In the genomic region with DNA sequence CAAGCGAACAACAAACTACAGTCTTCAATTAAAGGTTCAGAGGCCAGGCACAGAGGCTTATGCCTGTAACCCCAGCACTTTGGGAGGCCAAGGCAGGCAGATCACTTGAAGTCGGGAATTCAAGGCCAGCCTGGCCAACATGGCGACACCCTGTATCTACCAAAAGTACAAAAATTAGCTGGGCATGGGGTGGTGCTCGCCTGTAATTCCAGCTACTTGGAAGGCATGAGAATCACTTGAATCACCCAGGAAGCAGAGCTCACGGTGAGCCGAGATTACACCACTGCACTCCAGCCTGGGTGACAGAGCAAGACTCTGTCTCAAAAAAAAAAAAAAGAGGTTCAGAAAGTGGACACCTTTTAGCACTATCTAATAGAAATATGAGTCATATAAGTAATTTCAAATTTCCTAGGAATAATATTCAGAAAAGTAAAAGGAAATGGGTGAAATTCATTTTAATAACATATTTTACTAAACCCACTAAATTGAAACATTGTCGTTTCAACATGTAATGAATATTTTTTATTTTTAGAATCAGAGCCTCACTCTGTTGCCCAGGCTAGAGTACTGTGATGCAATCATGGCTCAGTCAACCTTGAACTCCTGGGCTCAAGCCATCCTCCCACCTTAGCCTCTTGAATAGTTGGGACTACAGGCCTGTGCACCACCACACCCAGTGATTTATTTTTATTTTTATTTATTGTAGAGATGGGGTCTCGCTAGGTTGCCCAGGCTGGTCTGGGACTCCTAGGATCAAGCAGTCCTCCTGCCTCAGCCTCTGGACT, we compare ENCODE assay signal across 22 cellular contexts. TPM values are rescaled to one million over a fixed set of nuclear protein-coding genes. Genes with fewer than 3 reads are reported as not detected.
DNase-seq lines count a peak whose midpoint lies in the region; ATAC-seq and TF ChIP-seq lines count a peak whose summit lies in the region.
"Had no signal": no experiment of that assay in that cellular context is flagged by ENCODE, and none has a peak within 500 bp of the region (broad histone marks: within the 10 kb centered on the region; RNA-seq: fewer than 3 reads in every experiment).

No MANE protein-coding gene starts in this region.

- no peaks in the 10 kb centered on the region for H4K20me1 ChIP-seq in mammary epithelial cell (ENCODE audit: insufficient read depth, low read length)

- H3K27ac ChIP-seq in mammary epithelial cell (ENCODE audit: insufficient read depth, low read depth, low read length) = peak overlapping the region; percentile 83
- H3K27ac ChIP-seq: cardiac muscle cell, left ventricle myocardium inferior, sigmoid colon had no signal

- intact Hi-C loops in mammary epithelial cell (cut with micrococcal nuclease) = loop anchor here (1.0 to 5.0 kb wide), 5 partner anchors 45 to 145 kb away; no protein-coding TSS in a partner anchor

- 52% methylated on average over 8 of the region's 8 CpGs for WGBS in mammary epithelial cell (ENCODE audit: low coverage, missing lambda C conversion rate)

- in situ Hi-C loops in Caki2 (cut with HindIII; ENCODE audit: low pct_unique_long_range_greater_than_20kb, low sequenced_read_pairs) = no loop called here
- in situ Hi-C loops in mammary epithelial cell (cut with MboI; ENCODE audit: low sequenced_read_pairs in 2 of 2) = loop anchor here in 1 of 2 donors (10.0 kb wide), 1 partner anchor 141 kb away; the partner anchor contains the start of gene TANC2

- H3K4me2 ChIP-seq in mammary epithelial cell (ENCODE audit: insufficient read depth, low read depth, low read length) = peak overlapping the region; percentile 3
- H3K4me2 ChIP-seq: GM23338 had no signal

- no peak for TF ChIP-seq CTCF in mammary epithelial cell (conservative IDR thresholded peaks at IDR 0.05 in 1 of 2, IDR thresholded peaks at IDR 0.05 in 1 of 2; ENCODE audit: extremely low read depth in 1 of 2, insufficient read depth in 1 of 2, low read depth in 1 of 2, low read length in 2 of 2)

- CTCF ChIA-PET in mammary epithelial cell (lab: Charles Lee; ENCODE audit: low non-redundant PET) = interaction anchor here (0.7 kb wide), 1 partner anchor 48 kb away, joined by 3 read pairs; no protein-coding TSS in a partner anchor

- dilution Hi-C loops in mammary epithelial cell (cut with HindIII; ENCODE audit: low sequenced_read_pairs) = no loop called here

- H3K27me3 ChIP-seq in mammary epithelial cell (ENCODE audit: insufficient read depth, low read length) = no peaks in the 10 kb centered on the region
- H3K27me3 ChIP-seq: cardiac muscle cell, sigmoid colon had no signal

- H3K4me3 ChIP-seq in mammary epithelial cell (replicated peaks in 1 of 3; ENCODE audit: insufficient read depth in 1 of 3, low read depth in 2 of 3, low read length in 3 of 3) = no peak overlapping the region
- H3K4me3 ChIP-seq: cardiac muscle cell, GM23338, K562, left ventricle myocardium inferior, sigmoid colon had no signal

- DNase-seq in Caki2 (ENCODE audit: low read depth) (peak; percentile 46), LHCN-M2 (ENCODE audit: low read depth) (peak; percentile 65), mammary epithelial cell (peak; percentile 71), left lobe of liver (ENCODE audit: low spot score) (peak; percentile 19), NCI-H128 (lab: John Stamatoyannopoulos, UW; ENCODE audit: unreplicated experiment) (no peak), amygdala (lab: John Stamatoyannopoulos, UW) (no peak), NCI-H146 (lab: John Stamatoyannopoulos, UW) (no peak)
- no peak for DNase-seq in stimulated activated CD4-positive, alpha-beta T cell treated with anti-CD3 and anti-CD28 coated beads, Interleukin-4, amount 100 ng/mL, for 4 hours
- DNase-seq: activated B cell treated with CpG ODN at 0.5 μM for 24 hours; activated CD8-positive, alpha-beta T cell treated with anti-CD3 and anti-CD28 coated beads, Interleukin-2, amount 10 ng/mL, durations not matched to agents 7 days and 5 days; activated naive CD8-positive, alpha-beta T cell treated with anti-CD3 and anti-CD28 coated beads, Interleukin-2, amount 10 ng/mL, durations not matched to agents 7 days and 5 days; AML-193; effector CD4-positive, alpha-beta T cell; left ventricle myocardium inferior; NCI-H1417; NCI-H774; occipital lobe; sigmoid colon; substantia nigra had no signal

- H2AFZ ChIP-seq in mammary epithelial cell (ENCODE audit: low read depth, low read length) = peak overlapping the region; percentile 56
- H2AFZ ChIP-seq: GM23338 had no signal

- H3K9ac ChIP-seq in mammary epithelial cell (ENCODE audit: insufficient read depth, low read length) = no peak overlapping the region

- peaks cover 70% of the 10 kb centered on the region for H3K4me1 ChIP-seq in mammary epithelial cell (ENCODE audit: insufficient read depth, low read length)

- ATAC-seq in left lobe of liver = no peak
- ATAC-seq: activated CD8-positive, alpha-beta T cell treated with anti-CD3 and anti-CD28 coated beads, Interleukin-2, amount 10 ng/mL, durations not matched to agents 7 days and 5 days; K562 had no signal

- H3K79me2 ChIP-seq in mammary epithelial cell (ENCODE audit: insufficient read depth, low read length) = no peaks in the 10 kb centered on the region

- H3K36me3 ChIP-seq in mammary epithelial cell (ENCODE audit: insufficient read depth, low read length) = no peaks in the 10 kb centered on the region
- H3K36me3 ChIP-seq: cardiac muscle cell, left ventricle myocardium inferior, sigmoid colon had no signal

- H3K9me3 ChIP-seq in mammary epithelial cell (replicated peaks; ENCODE audit: insufficient read depth, low read length) = no peaks in the 10 kb centered on the region
- H3K9me3 ChIP-seq: left ventricle myocardium inferior, sigmoid colon had no signal

- no TSS peak for BruUV-seq in mammary epithelial cell (replicated peaks; lab: Mats Ljungman, UMichigan)

RNA-seq across cellular contexts. Expression of gene MARCHF10, which starts 15.2 kb away (rescaled TPM):
- not detected in 2 replicates for total RNA-seq in Caki2 (2014; rRNA removed; shearing (Covaris generic); ENCODE audit: low replicate concordance)
- total RNA-seq in LHCN-M2 (2014; rRNA removed) (0.11 and 0.13 TPM in 2 replicates), mammary epithelial cell (under 1 TPM in 1 of 2 donors, not detected in 1; under 0.01 TPM), left lobe of liver (not detected)
- polyA plus RNA-seq in LHCN-M2 (2012) = 0.44 TPM
- polyA plus RNA-seq in mammary epithelial cell = 0.02 TPM
- not detected for polyA minus RNA-seq in mammary epithelial cell
- total RNA-seq: activated B cell treated with CpG ODN at 0.5 μM for 24 hours; activated CD8-positive, alpha-beta T cell treated with anti-CD3 and anti-CD28 coated beads, Interleukin-2, amount 10 ng/mL, durations not matched to agents 7 days and 5 days; GM23338; K562; left ventricle myocardium inferior had no signal
- polyA plus RNA-seq: K562 had no signal

Comparison
In these comparisons a context has a peak if more than half of its experiments do, and no peak if none do; other contexts are left out.
1. DNase-seq: peak in Caki2 (single experiment), LHCN-M2 (single experiment), mammary epithelial cell (single experiment) and left lobe of liver (single experiment); none in stimulated activated CD4-positive, alpha-beta T cell treated with anti-CD3 and anti-CD28 coated beads, Interleukin-4, amount 100 ng/mL, for 4 hours (0 of 2), NCI-H128 (single experiment), amygdala (0 of 56) and NCI-H146 (single experiment).